Comparison of ENCODE assay signal across 13 cellular contexts in the genomic region with DNA sequence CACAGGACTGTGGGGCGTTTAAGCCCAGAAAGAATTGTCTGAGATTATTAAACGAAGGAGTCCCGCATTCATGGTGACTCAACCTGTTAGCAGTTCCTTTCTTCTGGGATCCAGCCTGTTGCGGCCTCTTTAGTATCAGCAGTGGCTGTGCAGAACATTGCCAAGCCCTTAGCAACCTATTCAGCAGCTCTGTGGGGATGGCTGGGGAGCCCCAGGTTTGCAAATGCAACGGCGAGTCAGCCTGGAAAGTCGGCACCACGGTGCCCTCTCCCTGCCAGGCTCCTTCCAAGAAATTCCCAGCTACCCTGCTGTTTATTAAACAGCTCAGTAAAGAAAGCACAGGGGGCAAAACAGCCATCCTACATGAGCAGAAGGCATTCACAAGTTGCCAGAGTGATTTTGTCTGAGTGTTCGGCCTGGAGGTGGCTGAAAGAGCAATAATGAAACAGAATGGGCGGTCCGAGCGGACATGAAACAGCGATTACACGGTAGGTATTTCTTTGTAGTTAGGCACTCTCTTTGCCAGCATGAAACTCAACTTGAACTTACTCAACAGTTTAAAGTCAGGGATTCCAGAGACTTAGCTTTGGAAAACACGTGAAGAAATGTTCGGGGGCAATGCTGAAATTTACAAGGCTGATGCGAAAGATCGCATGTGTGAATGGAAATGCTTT.
A peak's percentile ranks its signal among the peaks of the same experiment; 100 is the strongest.
DNase-seq lines count a peak whose midpoint lies in the region; ATAC-seq and TF ChIP-seq lines count a peak whose summit lies in the region.
"Had no signal": no experiment of that assay in that cellular context is flagged by ENCODE, and none has a peak within 500 bp of the region (broad histone marks: within the 10 kb centered on the region; RNA-seq: fewer than 3 reads in every experiment).

No MANE protein-coding gene starts in this region.

- TF ChIP-seq CTCF in cardiac muscle cell (IDR thresholded peaks at IDR 0.05; ENCODE audit: low read depth, low read length) (no peak), dorsolateral prefrontal cortex (IDR thresholded peaks at IDR 0.05 in 54 of 56, conservative IDR thresholded peaks at IDR 0.05 in 2 of 56; ENCODE audit: low read depth in 1 of 56, partially characterized antibody in 56 of 56) (peak in 5 of 56 donors; percentile 8 to 42 (median 21)), GM13977 (IDR thresholded peaks at IDR 0.05; ENCODE audit: extremely low read depth, insufficient read depth, missing control alignments) (no peak)

- no peaks in the 10 kb centered on the region for H3K27me3 ChIP-seq in cardiac muscle cell
- no peaks in the 10 kb centered on the region for H3K27me3 ChIP-seq in right cardiac atrium (ENCODE audit: control insufficient read depth, insufficient read depth)
- H3K27me3 ChIP-seq in dorsolateral prefrontal cortex: peaks cover 0 to 4% (median 0%) of the 10 kb centered on the region in 45 donors
- H3K27me3 ChIP-seq: transverse colon had no signal

- H3K4me1 Mint-ChIP-seq in T-helper 2 cell treated with Interferon-gamma antibody and Interleukin-4, amounts not matched to agents 5 μg/mL and 100 μg/mL, for 36 hours (ENCODE audit: low read depth): no peaks in the 10 kb centered on the region
- H3K4me1 Mint-ChIP-seq: activated B cell treated with CpG ODN at 0.5 μM for 24 hours had no signal

- intact Hi-C loops in right cardiac atrium (cut with DNase I) (no loop called here), dorsolateral prefrontal cortex (cut with DNase I) (loop anchor here (5.0 to 10.0 kb wide), 3 partner anchors 198 to 429 kb away; partner anchors contain the start of gene BAMBI (in 1 of the 2))

- no peaks in the 10 kb centered on the region for H3K36me3 Mint-ChIP-seq in T-helper 2 cell treated with Interferon-gamma antibody and Interleukin-4, amounts not matched to agents 5 μg/mL and 100 μg/mL, for 36 hours (ENCODE audit: low read depth)

- H3K36me3 ChIP-seq in cardiac muscle cell: no peaks in the 10 kb centered on the region
- H3K36me3 ChIP-seq: transverse colon had no signal

- H3K4me3 ChIP-seq in cardiac muscle cell (no peak overlapping the region), right cardiac atrium (ENCODE audit: low read length) (no peak overlapping the region), dorsolateral prefrontal cortex (peak overlapping the region in 16 of 59 donors; percentile 1 to 35 (median 16))
- H3K4me3 ChIP-seq: transverse colon had no signal

- WGBS in right cardiac atrium: 77% methylated on average over 18 of the region's 18 CpGs

- no peak overlapping the region for H3K4me3 Mint-ChIP-seq in T-helper 2 cell treated with Interferon-gamma antibody and Interleukin-4, amounts not matched to agents 5 μg/mL and 100 μg/mL, for 36 hours
- H3K4me3 Mint-ChIP-seq: activated B cell treated with CpG ODN at 0.5 μM for 24 hours had no signal

- ATAC-seq in right cardiac atrium: no peak

- H3K27me3 Mint-ChIP-seq in T-helper 2 cell treated with Interferon-gamma antibody and Interleukin-4, amounts not matched to agents 5 μg/mL and 100 μg/mL, for 36 hours (ENCODE audit: low read depth): no peaks in the 10 kb centered on the region
- H3K27me3 Mint-ChIP-seq: activated B cell treated with CpG ODN at 0.5 μM for 24 hours had no signal

- H3K27ac ChIP-seq in cardiac muscle cell (peak overlapping the region; percentile 12), right cardiac atrium (ENCODE audit: low read length) (no peak overlapping the region), dorsolateral prefrontal cortex (no peak overlapping the region)
- H3K27ac ChIP-seq: 22Rv1, transverse colon had no signal

- DNase-seq in cardiac muscle cell (ENCODE audit: low read depth in 1 of 2, low spot score in 1 of 2): peak; percentile 45 to 76
- no peak for DNase-seq in right cardiac atrium
- peak in 6 of 10 donors; percentile 20 to 55 (median 36) for DNase-seq in dorsolateral prefrontal cortex
- peak; percentile 85 for DNase-seq in kidney tubule cell (ENCODE audit: low spot score)
- peak; percentile 22 for DNase-seq in superior temporal gyrus (ENCODE audit: extremely low spot score)
- DNase-seq in NCI-H526 treated with DMSO at 0.1 percent for 48 hours (lab: John Stamatoyannopoulos, UW): no peak
- DNase-seq in T-helper 2 cell treated with Interferon-gamma antibody and Interleukin-4, amounts not matched to agents 5 μg/mL and 100 μg/mL, for 36 hours (ENCODE audit: low spot score): no peak
- no peak for DNase-seq in GM13977 (ENCODE audit: low spot score)
- DNase-seq: activated B cell treated with CpG ODN at 0.5 μM for 24 hours, NCI-H510A treated with DMSO at 0.1 percent for 48 hours, small intestine, transverse colon had no signal

- no peaks in the 10 kb centered on the region for H3K9me3 Mint-ChIP-seq in T-helper 2 cell treated with Interferon-gamma antibody and Interleukin-4, amounts not matched to agents 5 μg/mL and 100 μg/mL, for 36 hours
- H3K9me3 Mint-ChIP-seq: activated B cell treated with CpG ODN at 0.5 μM for 24 hours had no signal

- H3K9me3 ChIP-seq in cardiac muscle cell (ENCODE audit: low read depth) (no peaks in the 10 kb centered on the region), right cardiac atrium (ENCODE audit: control insufficient read depth, low read length) (no peaks in the 10 kb centered on the region)
- H3K9me3 ChIP-seq: transverse colon had no signal

- H3K27ac Mint-ChIP-seq in T-helper 2 cell treated with Interferon-gamma antibody and Interleukin-4, amounts not matched to agents 5 μg/mL and 100 μg/mL, for 36 hours: no peak overlapping the region
- H3K27ac Mint-ChIP-seq: activated B cell treated with CpG ODN at 0.5 μM for 24 hours had no signal

- in situ Hi-C loops in GM13977 (cut with MboI; ENCODE audit: low pct_unique_long_range_greater_than_20kb, low sequenced_read_pairs, unreplicated experiment): no loop called here

- H3K4me1 ChIP-seq in cardiac muscle cell (ENCODE audit: low read depth): peaks cover 34% of the 10 kb centered on the region
- H3K4me1 ChIP-seq in right cardiac atrium (ENCODE audit: control insufficient read depth, insufficient read depth, low read length): peaks cover 1% of the 10 kb centered on the region
- H3K4me1 ChIP-seq: transverse colon had no signal

Comparison
In these comparisons a context has a peak if more than half of its experiments do, and no peak if none do; other contexts are left out.
1. DNase-seq: peak in cardiac muscle cell (2 of 2), dorsolateral prefrontal cortex (6 of 10), kidney tubule cell (single experiment) and superior temporal gyrus (single experiment); none in right cardiac atrium (0 of 3), NCI-H526 treated with DMSO at 0.1 percent for 48 hours (single experiment), T-helper 2 cell treated with Interferon-gamma antibody and Interleukin-4, amounts not matched to agents 5 μg/mL and 100 μg/mL, for 36 hours (single experiment) and GM13977 (single experiment).
2. intact Hi-C loops: an anchor here in dorsolateral prefrontal cortex (5.0 to 10.0 kb wide); none called in right cardiac atrium.